ENCODE assay signal across 11 cellular contexts in genomic region chr22:31286360-31287255, GRCh38. TPM values are rescaled to one million over a fixed set of nuclear protein-coding genes. Genes with fewer than 3 reads are reported as not detected.
DNase-seq lines count a peak whose midpoint lies in the region; ATAC-seq and TF ChIP-seq lines count a peak whose summit lies in the region.
"Had no signal": no experiment of that assay in that cellular context is flagged by ENCODE, and none has a peak within 500 bp of the region (broad histone marks: within the 10 kb centered on the region; RNA-seq: fewer than 3 reads in every experiment).

No MANE protein-coding gene starts in this region.

- H3K27me3 Mint-ChIP-seq in activated naive CD8-positive, alpha-beta T cell treated with anti-CD3 and anti-CD28 coated beads, Interleukin-2, amount 10 ng/mL, durations not matched to agents 7 days and 5 days = no peaks in the 10 kb centered on the region
- H3K27me3 Mint-ChIP-seq in naive B cell = no peaks in the 10 kb centered on the region

- no peaks in the 10 kb centered on the region for H3K9me3 Mint-ChIP-seq in activated naive CD8-positive, alpha-beta T cell treated with anti-CD3 and anti-CD28 coated beads, Interleukin-2, amount 10 ng/mL, durations not matched to agents 7 days and 5 days
- H3K9me3 Mint-ChIP-seq in naive B cell = no peaks in the 10 kb centered on the region

- H3K36me3 Mint-ChIP-seq in activated naive CD8-positive, alpha-beta T cell treated with anti-CD3 and anti-CD28 coated beads, Interleukin-2, amount 10 ng/mL, durations not matched to agents 7 days and 5 days = peaks cover 15% of the 10 kb centered on the region
- H3K36me3 Mint-ChIP-seq in naive B cell = peaks cover 24 to 45% of the 10 kb centered on the region in 2 donors

- peak overlapping the region; percentile 86 for H3K27ac Mint-ChIP-seq in activated naive CD8-positive, alpha-beta T cell treated with anti-CD3 and anti-CD28 coated beads, Interleukin-2, amount 10 ng/mL, durations not matched to agents 7 days and 5 days
- peak overlapping the region; percentile 98 to 100 (median 100) for H3K27ac Mint-ChIP-seq in naive B cell

- H3K27ac ChIP-seq in vagina = peak overlapping the region; percentile 97
- H3K27ac ChIP-seq: brain microvascular endothelial cell, C4-2B had no signal

- intact Hi-C loops in vagina (cut with DNase I) = no loop called here

- H3K4me1 ChIP-seq in vagina = peaks cover 36% of the 10 kb centered on the region

- no peak for TF ChIP-seq POLR2A in vagina (IDR thresholded peaks at IDR 0.05)

- no peak for TF ChIP-seq CTCF in vagina (IDR thresholded peaks at IDR 0.05)

- POLR2A ChIA-PET in activated naive CD8-positive, alpha-beta T cell treated with anti-CD3 and anti-CD28 coated beads, Interleukin-2, amount 10 ng/mL, durations not matched to agents 7 days and 5 days (lab: Charles Lee) = interaction anchor here (0.5 to 1.5 kb wide), 5 partner anchors 9 to 344 kb away, joined by 3 to 5 read pairs (median 3); no protein-coding TSS in a partner anchor

- peaks cover 0 to 54% of the 10 kb centered on the region in 2 donors for H3K36me3 ChIP-seq in vagina

- peak; percentile 59 for ATAC-seq in activated naive CD8-positive, alpha-beta T cell treated with anti-CD3 and anti-CD28 coated beads, Interleukin-2, amount 10 ng/mL, durations not matched to agents 7 days and 5 days (ENCODE audit: low read depth)
- peak; percentile 5 to 9 for ATAC-seq in naive B cell (ENCODE audit: low read depth in 2 of 2)
- no peak for ATAC-seq in HG02623 (IDR thresholded peaks at IDR 0.05; ENCODE audit: unreplicated experiment)

- no peaks in the 10 kb centered on the region for H3K9me3 ChIP-seq in vagina

- no peaks in the 10 kb centered on the region for H3K27me3 ChIP-seq in vagina
- H3K27me3 ChIP-seq: brain microvascular endothelial cell had no signal

- peak in 2 of 3 donors; percentile 40 to 50 for DNase-seq in stimulated activated CD4-positive, alpha-beta T cell treated with anti-CD3 and anti-CD28 coated beads, Interleukin-12 subunit alpha, Interleukin-12 subunit beta, amount 100 ng/mL, for 48 hours (ENCODE audit: low read depth in 2 of 3, low spot score in 1 of 3)
- no peak for DNase-seq in stimulated activated CD4-positive, alpha-beta T cell treated with anti-CD3 and anti-CD28 coated beads, Interleukin-12 subunit alpha, Interleukin-12 subunit beta, amount 100 ng/mL, for 4 hours
- DNase-seq in activated naive CD8-positive, alpha-beta T cell treated with anti-CD3 and anti-CD28 coated beads, Interleukin-2, amount 10 ng/mL, durations not matched to agents 7 days and 5 days = no peak
- DNase-seq in naive B cell = peak; percentile 74
- DNase-seq in vagina (ENCODE audit: extremely low spot score in 2 of 2) = no peak
- DNase-seq in NCI-H2227 treated with DMSO at 0.1 percent for 48 hours (lab: John Stamatoyannopoulos, UW) = no peak
- no peak for DNase-seq in NCI-H2171 (lab: John Stamatoyannopoulos, UW)
- DNase-seq: brain microvascular endothelial cell, NCI-H2171 treated with DMSO at 0.1 percent for 48 hours had no signal

- peaks cover 55% of the 10 kb centered on the region for H3K4me1 Mint-ChIP-seq in activated naive CD8-positive, alpha-beta T cell treated with anti-CD3 and anti-CD28 coated beads, Interleukin-2, amount 10 ng/mL, durations not matched to agents 7 days and 5 days
- H3K4me1 Mint-ChIP-seq in naive B cell = peaks cover 46 to 81% (median 73%) of the 10 kb centered on the region in 3 donors

- H3K4me3 ChIP-seq in vagina = no peak overlapping the region

- H3K4me3 Mint-ChIP-seq in activated naive CD8-positive, alpha-beta T cell treated with anti-CD3 and anti-CD28 coated beads, Interleukin-2, amount 10 ng/mL, durations not matched to agents 7 days and 5 days = peak overlapping the region; percentile 38
- H3K4me3 Mint-ChIP-seq in naive B cell = peak overlapping the region; percentile 34 to 99 (median 90)

RNA-seq across cellular contexts. Expression of gene PIK3IP1, which starts 5.7 kb away (rescaled TPM):
- 100 to 1,000 TPM; 110 to 125 TPM for total RNA-seq in activated naive CD8-positive, alpha-beta T cell treated with anti-CD3 and anti-CD28 coated beads, Interleukin-2, amount 10 ng/mL, durations not matched to agents 7 days and 5 days
- 100 to 1,000 TPM; 107 to 235 (median 181) TPM for polyA plus RNA-seq in naive B cell (ENCODE audit: low read depth in 6 of 6)
- total RNA-seq in vagina = 32.4 TPM

RNA-seq across cellular contexts. Expression of gene PATZ1, which starts 59.5 kb away (rescaled TPM):
- total RNA-seq in activated naive CD8-positive, alpha-beta T cell treated with anti-CD3 and anti-CD28 coated beads, Interleukin-2, amount 10 ng/mL, durations not matched to agents 7 days and 5 days = 10 to 100 TPM; 36.2 to 37.2 TPM
- polyA plus RNA-seq in naive B cell (ENCODE audit: low read depth in 6 of 6) = 10 to 100 TPM; 13.3 to 24.9 (median 15.1) TPM
- total RNA-seq in vagina = 18.4 TPM

Comparison
In these comparisons a context has a peak if more than half of its experiments do, and no peak if none do; other contexts are left out.
1. DNase-seq: peak in stimulated activated CD4-positive, alpha-beta T cell treated with anti-CD3 and anti-CD28 coated beads, Interleukin-12 subunit alpha, Interleukin-12 subunit beta, amount 100 ng/mL, for 48 hours (2 of 3) and naive B cell (single experiment); none in stimulated activated CD4-positive, alpha-beta T cell treated with anti-CD3 and anti-CD28 coated beads, Interleukin-12 subunit alpha, Interleukin-12 subunit beta, amount 100 ng/mL, for 4 hours (single experiment), activated naive CD8-positive, alpha-beta T cell treated with anti-CD3 and anti-CD28 coated beads, Interleukin-2, amount 10 ng/mL, durations not matched to agents 7 days and 5 days (single experiment), vagina (0 of 2), NCI-H2227 treated with DMSO at 0.1 percent for 48 hours (single experiment) and NCI-H2171 (single experiment).